Comparison of ENCODE assay signal across 14 cellular contexts in genomic region chr10:87842220-87842641, GRCh38. TPM values are rescaled to one million over a fixed set of nuclear protein-coding genes. Genes with fewer than 3 reads are reported as not detected.
A peak's percentile ranks its signal among the peaks of the same experiment; 100 is the strongest.
DNase-seq lines count a peak whose midpoint lies in the region; ATAC-seq and TF ChIP-seq lines count a peak whose summit lies in the region.
"Had no signal": no experiment of that assay in that cellular context is flagged by ENCODE, and none has a peak within 500 bp of the region (broad histone marks: within the 10 kb centered on the region; RNA-seq: fewer than 3 reads in every experiment).

No MANE protein-coding gene starts in this region.

- no peak for TF ChIP-seq EP300 in ovary (IDR thresholded peaks at IDR 0.05)

- no peak for TF ChIP-seq POLR2A in ovary (IDR thresholded peaks at IDR 0.05)

- peak overlapping the region; percentile 58 for H3K27ac Mint-ChIP-seq in T-helper 1 cell treated with Interleukin-12 subunit alpha and Interleukin-12 subunit beta and Interleukin-4 antibody, amounts not matched to agents 30 μg/mL and 1 μg/mL, for 36 hours
- H3K27ac Mint-ChIP-seq: natural killer cell treated with Interleukin-12 subunit alpha and Interleukin-12 subunit beta and Interleukin-15 and Interleukin-18, amount 100 ng/mL, for 72 hours had no signal

- no peaks in the 10 kb centered on the region for H3K79me2 ChIP-seq in osteoblast (ENCODE audit: insufficient read depth, low read length)

- no peak for ATAC-seq in GM19328 (IDR thresholded peaks at IDR 0.05; ENCODE audit: unreplicated experiment)
- ATAC-seq: natural killer cell treated with Interleukin-12 subunit alpha and Interleukin-12 subunit beta and Interleukin-15 and Interleukin-18, amount 100 ng/mL, for 72 hours had no signal

- WGBS in ovary, 3 donors = 79 to 98% (median 94%) methylated on average over 1 of the region's 1 CpG

- no peak overlapping the region for H3K4me3 Mint-ChIP-seq in T-helper 1 cell treated with Interleukin-12 subunit alpha and Interleukin-12 subunit beta and Interleukin-4 antibody, amounts not matched to agents 30 μg/mL and 1 μg/mL, for 36 hours
- H3K4me3 Mint-ChIP-seq: central memory CD8-positive, alpha-beta T cell; natural killer cell treated with Interleukin-12 subunit alpha and Interleukin-12 subunit beta and Interleukin-15 and Interleukin-18, amount 100 ng/mL, for 72 hours had no signal

- peaks cover 3% of the 10 kb centered on the region for H3K36me3 Mint-ChIP-seq in T-helper 1 cell treated with Interleukin-12 subunit alpha and Interleukin-12 subunit beta and Interleukin-4 antibody, amounts not matched to agents 30 μg/mL and 1 μg/mL, for 36 hours (ENCODE audit: low read depth)
- H3K36me3 Mint-ChIP-seq: natural killer cell treated with Interleukin-12 subunit alpha and Interleukin-12 subunit beta and Interleukin-15 and Interleukin-18, amount 100 ng/mL, for 72 hours had no signal

- no peaks in the 10 kb centered on the region for H3K27me3 Mint-ChIP-seq in T-helper 1 cell treated with Interleukin-12 subunit alpha and Interleukin-12 subunit beta and Interleukin-4 antibody, amounts not matched to agents 30 μg/mL and 1 μg/mL, for 36 hours (ENCODE audit: low read depth)
- H3K27me3 Mint-ChIP-seq: central memory CD8-positive, alpha-beta T cell; natural killer cell treated with Interleukin-12 subunit alpha and Interleukin-12 subunit beta and Interleukin-15 and Interleukin-18, amount 100 ng/mL, for 72 hours had no signal

- H3K4me2 ChIP-seq in osteoblast (ENCODE audit: insufficient read depth, low read length) = no peak overlapping the region

- no peaks in the 10 kb centered on the region for H3K9me3 Mint-ChIP-seq in T-helper 1 cell treated with Interleukin-12 subunit alpha and Interleukin-12 subunit beta and Interleukin-4 antibody, amounts not matched to agents 30 μg/mL and 1 μg/mL, for 36 hours
- H3K9me3 Mint-ChIP-seq: central memory CD8-positive, alpha-beta T cell; natural killer cell treated with Interleukin-12 subunit alpha and Interleukin-12 subunit beta and Interleukin-15 and Interleukin-18, amount 100 ng/mL, for 72 hours had no signal

- no peak overlapping the region for H2AFZ ChIP-seq in osteoblast (ENCODE audit: low read length)

- no peaks in the 10 kb centered on the region for H3K9me3 ChIP-seq in ovary
- H3K9me3 ChIP-seq in osteoblast (ENCODE audit: low read depth, low read length) = no peaks in the 10 kb centered on the region
- H3K9me3 ChIP-seq: SJCRH30 had no signal

- H3K27me3 ChIP-seq in ovary (no peaks in the 10 kb centered on the region), osteoblast (ENCODE audit: insufficient read depth, low read length) (no peaks in the 10 kb centered on the region)
- H3K27me3 ChIP-seq: SJCRH30 had no signal

- peaks cover 15% of the 10 kb centered on the region for H3K4me1 Mint-ChIP-seq in T-helper 1 cell treated with Interleukin-12 subunit alpha and Interleukin-12 subunit beta and Interleukin-4 antibody, amounts not matched to agents 30 μg/mL and 1 μg/mL, for 36 hours (ENCODE audit: low read depth)
- H3K4me1 Mint-ChIP-seq: central memory CD8-positive, alpha-beta T cell had no signal

- H3K27ac ChIP-seq in epithelial cell of prostate = peak overlapping the region; percentile 88
- no peak overlapping the region for H3K27ac ChIP-seq in ovary
- H3K27ac ChIP-seq in osteoblast (ENCODE audit: low read depth, low read length) = no peak overlapping the region
- H3K27ac ChIP-seq: SJCRH30 had no signal

- no peak for DNase-seq in T-helper 1 cell
- peak; percentile 89 for DNase-seq in NCI-H226
- peak; percentile 97 for DNase-seq in epithelial cell of prostate (ENCODE audit: low read depth, low spot score)
- DNase-seq in retinal pigment epithelial cell (ENCODE audit: low read depth) = peak; percentile 59
- DNase-seq in ovary = no peak
- DNase-seq in osteoblast (ENCODE audit: insufficient read length, low spot score, missing footprints) = no peak
- DNase-seq: activated CD4-positive, CD25-positive, alpha-beta regulatory T cell treated with anti-CD3 and anti-CD28 coated beads, Interleukin-2, amount 50 U/mL, for 72 hours; activated effector memory CD4-positive, alpha-beta T cell treated with anti-CD3 and anti-CD28 coated beads, Interleukin-2, amount 50 U/mL, for 16 hours; NCI-H446 treated with DMSO at 0.1 percent for 48 hours; SJCRH30 had no signal

- H3K4me1 ChIP-seq in ovary (ENCODE audit: insufficient read depth) = no peaks in the 10 kb centered on the region
- peaks cover 24% of the 10 kb centered on the region for H3K4me1 ChIP-seq in osteoblast (ENCODE audit: insufficient read depth, low read length)
- H3K4me1 ChIP-seq: SJCRH30 had no signal

- H3K4me3 ChIP-seq in retinal pigment epithelial cell (ENCODE audit: low read length) (no peak overlapping the region), ovary (no peak overlapping the region), osteoblast (ENCODE audit: insufficient read depth, low read length) (no peak overlapping the region)
- H3K4me3 ChIP-seq: SJCRH30 had no signal

- intact Hi-C loops in ovary (cut with DNase I) = no loop called here

- TF ChIP-seq CTCF in retinal pigment epithelial cell (conservative IDR thresholded peaks at IDR 0.05; ENCODE audit: low read depth, low read length) = no peak
- no peak for TF ChIP-seq CTCF in ovary (IDR thresholded peaks at IDR 0.05)
- no peak for TF ChIP-seq CTCF in osteoblast (IDR thresholded peaks at IDR 0.05; ENCODE audit: extremely low read depth, low read depth, low read length)

- no peaks in the 10 kb centered on the region for H4K20me1 ChIP-seq in osteoblast (ENCODE audit: insufficient read depth, low read length)

- H3K36me3 ChIP-seq in ovary (no peaks in the 10 kb centered on the region), osteoblast (ENCODE audit: insufficient read depth, low read length) (no peaks in the 10 kb centered on the region)
- H3K36me3 ChIP-seq: SJCRH30 had no signal

RNA-seq across cellular contexts. Expression of gene KLLN, which starts 21.1 kb away (rescaled TPM):
- total RNA-seq in ovary = 1 to 10 TPM in 1 of 7 donors, under 1 TPM in 6; 0.33 to 2.0 (median 0.61) TPM
- under 1 TPM; 0.22 to 0.60 TPM for polyA plus RNA-seq in ovary
- 0.59 and 0.72 TPM in 2 replicates for total RNA-seq in osteoblast

RNA-seq across cellular contexts. Expression of gene PTEN, which starts 21.2 kb away (rescaled TPM):
- 100 to 1,000 TPM in 4 of 7 donors, 10 to 100 TPM in 3; 69.8 to 182 (median 112) TPM for total RNA-seq in ovary
- polyA plus RNA-seq in ovary = 10 to 100 TPM; 23.7 to 84.7 TPM
- total RNA-seq in osteoblast = 169 and 193 TPM in 2 replicates

RNA-seq across cellular contexts. Expression of gene ATAD1, which starts 24.2 kb away (rescaled TPM):
- 10 to 100 TPM; 23.1 to 51.0 (median 39.1) TPM for total RNA-seq in ovary
- 10 to 100 TPM; 21.5 to 40.7 TPM for polyA plus RNA-seq in ovary
- total RNA-seq in osteoblast = 43.8 and 43.9 TPM in 2 replicates

Comparison
In these comparisons a context has a peak if more than half of its experiments do, and no peak if none do; other contexts are left out.
1. DNase-seq: peak in NCI-H226 (single experiment), epithelial cell of prostate (single experiment) and retinal pigment epithelial cell (single experiment); none in T-helper 1 cell (0 of 5), ovary (0 of 5) and osteoblast (single experiment).